In the genomic region with DNA sequence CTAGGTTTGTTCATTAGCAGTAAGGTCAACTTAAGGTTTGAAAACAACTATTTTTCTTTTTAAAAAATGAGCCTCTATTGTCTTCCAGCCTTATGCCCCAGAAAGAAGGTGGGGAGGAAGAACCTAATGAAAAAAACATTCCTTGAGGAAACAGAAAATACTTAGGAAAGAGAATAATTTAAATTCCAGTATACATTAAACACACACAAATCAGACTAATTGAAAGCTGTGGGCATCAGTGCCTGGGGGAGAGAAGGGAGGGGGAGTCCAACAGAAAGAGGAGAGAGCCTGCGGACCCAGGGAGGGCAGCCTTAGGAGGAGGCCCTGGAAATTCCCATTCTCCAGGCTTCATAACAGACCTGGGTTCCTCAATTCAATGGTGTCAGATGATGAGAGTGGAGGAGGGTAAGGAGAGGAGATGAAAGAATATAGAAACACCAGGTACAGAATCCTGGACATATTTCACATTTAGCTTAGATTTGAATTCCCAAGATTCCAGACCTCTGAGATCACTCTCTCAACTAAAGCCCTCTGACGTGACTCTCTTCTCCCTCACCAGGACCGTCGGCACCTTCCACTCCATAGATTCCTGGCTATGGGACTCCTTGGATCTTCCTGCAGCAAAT, we compare ENCODE assay signal across 17 cellular contexts.
DNase-seq lines count a peak whose midpoint lies in the region; ATAC-seq and TF ChIP-seq lines count a peak whose summit lies in the region.
"Had no signal": no experiment of that assay in that cellular context is flagged by ENCODE, and none has a peak within 500 bp of the region (broad histone marks: within the 10 kb centered on the region; RNA-seq: fewer than 3 reads in every experiment).

No MANE protein-coding gene starts in this region.

- DNase-seq in Calu3 (peak; percentile 4), NCI-H460 (ENCODE audit: extremely low read depth, low read depth) (peak; percentile 45), dedifferentiated amniotic fluid mesenchymal stem cell (ENCODE audit: extremely low spot score) (peak; percentile 29), midbrain (lab: John Stamatoyannopoulos, UW) (no peak), AG08395 (ENCODE audit: low spot score) (no peak), NCI-H1105 (lab: John Stamatoyannopoulos, UW) (no peak)
- DNase-seq: activated CD4-positive, alpha-beta memory T cell treated with anti-CD3 and anti-CD28 coated beads for 36 hours; activated naive CD4-positive, alpha-beta T cell treated with anti-CD3 and anti-CD28 coated beads for 36 hours; BE2C; effector CD8-positive, alpha-beta T cell; heart left ventricle; NCI-H187 treated with DMSO at 0.1 percent for 48 hours; sigmoid colon; T-helper 17 cell; transverse colon had no signal

- ATAC-seq in HG03196 (IDR thresholded peaks at IDR 0.05; ENCODE audit: unreplicated experiment): no peak
- ATAC-seq: T-helper 17 cell had no signal

- H3K4me3 Mint-ChIP-seq in Calu3 (ENCODE audit: low read depth, unreplicated experiment) (no peak overlapping the region), nephron (no peak overlapping the region)
- H3K4me3 Mint-ChIP-seq: activated CD4-positive, alpha-beta memory T cell treated with anti-CD3 and anti-CD28 coated beads for 36 hours; activated naive CD4-positive, alpha-beta T cell treated with anti-CD3 and anti-CD28 coated beads for 36 hours; T-helper 17 cell had no signal

- H3K27ac Mint-ChIP-seq in Calu3 (ENCODE audit: unreplicated experiment): no peak overlapping the region
- H3K27ac Mint-ChIP-seq in nephron: peak overlapping the region in 2 of 3 experiments; percentile 53 to 59
- H3K27ac Mint-ChIP-seq: activated CD4-positive, alpha-beta memory T cell treated with anti-CD3 and anti-CD28 coated beads for 36 hours; activated naive CD4-positive, alpha-beta T cell treated with anti-CD3 and anti-CD28 coated beads for 36 hours; T-helper 17 cell had no signal

- H3K36me3 Mint-ChIP-seq in Calu3 (ENCODE audit: insufficient read depth, unreplicated experiment): no peaks in the 10 kb centered on the region
- H3K36me3 Mint-ChIP-seq in nephron (ENCODE audit: low read depth): peaks cover 50% of the 10 kb centered on the region
- H3K36me3 Mint-ChIP-seq: activated CD4-positive, alpha-beta memory T cell treated with anti-CD3 and anti-CD28 coated beads for 36 hours had no signal

- CTCF ChIA-PET in Calu3 (lab: Charles Lee): no interaction called here

- BruUV-seq in Calu3 (replicated peaks; lab: Mats Ljungman, UMichigan): no TSS peak

- peaks cover 27% of the 10 kb centered on the region for H3K27me3 Mint-ChIP-seq in Calu3 (ENCODE audit: unreplicated experiment)
- no peaks in the 10 kb centered on the region for H3K27me3 Mint-ChIP-seq in nephron (ENCODE audit: low read depth)

- H3K9me3 Mint-ChIP-seq in Calu3 (ENCODE audit: low read depth, unreplicated experiment) (no peaks in the 10 kb centered on the region), nephron (no peaks in the 10 kb centered on the region)
- H3K9me3 Mint-ChIP-seq: activated CD4-positive, alpha-beta memory T cell treated with anti-CD3 and anti-CD28 coated beads for 36 hours; activated naive CD4-positive, alpha-beta T cell treated with anti-CD3 and anti-CD28 coated beads for 36 hours had no signal

- H3K4me1 Mint-ChIP-seq in Calu3 (ENCODE audit: low read depth, unreplicated experiment) (peaks cover 16% of the 10 kb centered on the region), nephron (peaks cover 6% of the 10 kb centered on the region)
- H3K4me1 Mint-ChIP-seq: T-helper 17 cell had no signal

- TF ChIP-seq CTCF in Calu3 (IDR thresholded peaks at IDR 0.05; ENCODE audit: unreplicated experiment) (no peak), nephron (IDR thresholded peaks at IDR 0.05; ENCODE audit: unreplicated experiment in 3 of 3) (no peak)

- intact Hi-C loops in Calu3 (cut with micrococcal nuclease; ENCODE audit: unreplicated experiment): no loop called here

Comparison
In these comparisons a context has a peak if more than half of its experiments do, and no peak if none do; other contexts are left out.
1. DNase-seq: peak in Calu3 (single experiment), NCI-H460 (single experiment) and dedifferentiated amniotic fluid mesenchymal stem cell (single experiment); none in midbrain (single experiment), AG08395 (single experiment) and NCI-H1105 (single experiment).